ENCODE assay signal across 8 cellular contexts in genomic region chr17:42676424-42677011, GRCh38. TPM values are rescaled to one million over a fixed set of nuclear protein-coding genes. Genes with fewer than 3 reads are reported as not detected.
DNase-seq lines count a peak whose midpoint lies in the region; ATAC-seq and TF ChIP-seq lines count a peak whose summit lies in the region.

Gene PLEKHH3 (minus strand): TSS chr17:42676994. CDS start chr17:42676563, 431 bp downstream.

- H3K9ac ChIP-seq in SK-N-SH = peak within 1 kb of the TSS; percentile 83

- POLR2A ChIA-PET in HEK293T (lab: Yijun Ruan, JAX) (interaction anchor here (0.6 to 6.5 kb wide), 18 partner anchors 9 to 321 kb away, joined by 3 to 122 read pairs (median 4); partner anchors contain the start of genes BECN1, MLX, NAGLU and PSMC3IP), SK-N-SH (lab: Yijun Ruan, JAX) (interaction anchor here (0.8 to 6.0 kb wide), 9 partner anchors 9 to 140 kb away, joined by 3 to 63 read pairs (median 8); partner anchors contain the start of genes PSMC3IP, RETREG3, TUBG1 and TUBG2)

- H3K27ac ChIP-seq in SK-N-SH (ENCODE audit: low read depth in 2 of 2, low read length in 1 of 2) (peak within 1 kb of the TSS; percentile 87 to 99), esophagus (ENCODE audit: low read depth in 2 of 2, low read length in 1 of 2) (peak within 1 kb of the TSS; percentile 97)

- peak within 1 kb of the TSS; percentile 89 for H3K4me3 Mint-ChIP-seq in nephron progenitor cell

- TF ChIP-seq CTCF in BE2C (IDR thresholded peaks at IDR 0.05; ENCODE audit: low read depth, low read length) (no peak), SK-N-SH (IDR thresholded peaks at IDR 0.05) (0 out of 2 replicates have a peak, but pooled peaks have one; percentile 17), nephron progenitor cell (IDR thresholded peaks at IDR 0.05) (no peak)

- peaks cover 25% of the 10 kb centered on the region for H3F3A ChIP-seq in SK-N-SH (replicated peaks; ENCODE audit: insufficient read depth)

- H2AFZ ChIP-seq in SK-N-SH (ENCODE audit: low read depth) = peak within 1 kb of the TSS; percentile 66; the same call in 1 of the 2 replicates

- H3K27me3 Mint-ChIP-seq in nephron progenitor cell (ENCODE audit: low read depth, poor library complexity) = peaks cover 31% of the 10 kb centered on the region

- peak; percentile 5; the same call in 1 of the 2 replicates for TF ChIP-seq RAD21 in SK-N-SH (IDR thresholded peaks at IDR 0.05; ENCODE audit: low read length)

- peak within 1 kb of the TSS; percentile 92 for H3K27ac Mint-ChIP-seq in nephron progenitor cell

- H3K4me3 ChIP-seq in BE2C (ENCODE audit: low read depth, low read length) = peak within 1 kb of the TSS; percentile 97
- peak within 1 kb of the TSS; percentile 91 to 98 for H3K4me3 ChIP-seq in SK-N-SH (ENCODE audit: low read depth in 2 of 2, low read length in 1 of 2)
- peak within 1 kb of the TSS; percentile 94 to 96 for H3K4me3 ChIP-seq in esophagus (ENCODE audit: low read depth in 1 of 2, low read length in 2 of 2)

- no peaks in the 10 kb centered on the region for H3K9me3 Mint-ChIP-seq in nephron progenitor cell

- peaks cover 20% of the 10 kb centered on the region for H4K20me1 ChIP-seq in SK-N-SH (ENCODE audit: insufficient read depth)

- H3K79me2 ChIP-seq in SK-N-SH (ENCODE audit: insufficient read depth) = peaks cover 41% of the 10 kb centered on the region

- H3K4me2 ChIP-seq in SK-N-SH = peak within 1 kb of the TSS; percentile 99

- DNase-seq in BE2C (peak; percentile 54), HEK293T (ENCODE audit: extremely low spot score) (peak; percentile 39), SK-N-SH (no peak), nephron progenitor cell (no peak), HK-2 (ENCODE audit: unreplicated experiment) (no peak), NCI-H2107 treated with DMSO at 0.1 percent for 48 hours (lab: John Stamatoyannopoulos, UW; ENCODE audit: unreplicated experiment) (no peak)

- peaks cover 4% of the 10 kb centered on the region for H3K36me3 Mint-ChIP-seq in nephron progenitor cell (ENCODE audit: low read depth)

- CTCF ChIA-PET in HEK293T (lab: Yijun Ruan, JAX) = interaction anchor here (0.7 to 2.2 kb wide), 6 partner anchors 10 to 98 kb away, joined by 3 to 11 read pairs (median 4); partner anchors contain the start of genes PSMC3IP and TUBG2
- CTCF ChIA-PET in SK-N-SH (lab: Yijun Ruan, JAX) = interaction anchor here (0.9 to 8.9 kb wide), 10 partner anchors 13 to 251 kb away, joined by 3 to 221 read pairs (median 5); partner anchors contain the start of genes PSMC3IP, RETREG3, TUBG1 and TUBG2

- WGBS in SK-N-SH (ENCODE audit: low lambda C conversion rate) = under 1% methylated on average over 31 of the region's 51 CpGs
- WGBS in esophagus, 2 donors = 1% methylated on average over 33 to 51 of the region's 51 CpGs

- H3K4me1 Mint-ChIP-seq in nephron progenitor cell = peaks cover 56% of the 10 kb centered on the region

- H3K36me3 ChIP-seq in BE2C (peaks cover 27% of the 10 kb centered on the region), SK-N-SH (replicated peaks in 1 of 2; ENCODE audit: control insufficient read depth in 1 of 2, insufficient read depth in 2 of 2, low read length in 1 of 2) (peaks cover 17 to 20% of the 10 kb centered on the region in 2 experiments), esophagus (ENCODE audit: control insufficient read depth in 2 of 2, insufficient read depth in 2 of 2, low read length in 1 of 2) (peaks cover 0 to 9% of the 10 kb centered on the region in 2 donors)

- H3K9me3 ChIP-seq in BE2C (no peaks in the 10 kb centered on the region), SK-N-SH (no peaks in the 10 kb centered on the region), esophagus (ENCODE audit: control insufficient read depth in 2 of 2, insufficient read depth in 1 of 2, low read depth in 1 of 2, low read length in 1 of 2) (peaks cover 0 to 2% of the 10 kb centered on the region in 2 donors)

- peaks cover 9% of the 10 kb centered on the region for H3K4me1 ChIP-seq in BE2C
- H3K4me1 ChIP-seq in SK-N-SH (ENCODE audit: control insufficient read depth in 1 of 2, insufficient read depth in 2 of 2, low read depth in 1 of 2, low read length in 1 of 2) = peaks cover 15 to 49% of the 10 kb centered on the region in 2 experiments
- peaks cover 3 to 14% of the 10 kb centered on the region in 2 donors for H3K4me1 ChIP-seq in esophagus (ENCODE audit: control insufficient read depth in 2 of 2, insufficient read depth in 2 of 2, low read length in 1 of 2)

- ATAC-seq in HG02885 (IDR thresholded peaks at IDR 0.05; ENCODE audit: poor library complexity, unreplicated experiment) = no peak

- H3K9me2 ChIP-seq in SK-N-SH = no peaks in the 10 kb centered on the region

- H3K27me3 ChIP-seq in BE2C = no peaks in the 10 kb centered on the region
- H3K27me3 ChIP-seq in SK-N-SH (ENCODE audit: insufficient read depth) = no peaks in the 10 kb centered on the region
- H3K27me3 ChIP-seq in esophagus (ENCODE audit: control insufficient read depth in 1 of 2, insufficient read depth in 2 of 2, low read length in 2 of 2) = no peaks in the 10 kb centered on the region

- TF ChIP-seq EP300 in SK-N-SH (IDR thresholded peaks at IDR 0.05; ENCODE audit: borderline replicate concordance in 1 of 2, low read depth in 1 of 2, low read length in 1 of 2) = 0 out of 4 replicates have a peak, but pooled peaks of 1 of the 2 experiments have one; percentile 20

TF ChIP-seq in HEK293T, 16 proteins besides CTCF, POLR2A, EP300 and RAD21:
- no peak; the same call in 1 of the 2 replicates for TF ChIP-seq FOXM1 (IDR thresholded peaks at IDR 0.05; ENCODE audit: borderline replicate concordance)
- TF ChIP-seq L3MBTL2 (conservative IDR thresholded peaks at IDR 0.05) = peak; percentile 76

TF ChIP-seq in SK-N-SH, 30 proteins besides CTCF, POLR2A, EP300 and RAD21:
- peak; percentile 52; the same call in 1 of the 2 replicates for TF ChIP-seq POLR2AphosphoS5 (IDR thresholded peaks at IDR 0.05; ENCODE audit: low read depth, low read length)
- no peak for TF ChIP-seq NRF1 (IDR thresholded peaks at IDR 0.05; ENCODE audit: low read depth, low read length)
- TF ChIP-seq FOXJ3 (CRISPR knock-in tag; IDR thresholded peaks at IDR 0.05) = no peak
- peak; percentile 29; the same call in 1 of the 2 replicates for TF ChIP-seq TAF1 (IDR thresholded peaks at IDR 0.05; ENCODE audit: borderline replicate concordance, low read depth, low read length)
- TF ChIP-seq NFIC (IDR thresholded peaks at IDR 0.05; ENCODE audit: borderline replicate concordance) = 0 out of 2 replicates have a peak, but pooled peaks have one; percentile 8
- TF ChIP-seq TCF12 (IDR thresholded peaks at IDR 0.05) = peak; percentile 23; the same call in 1 of the 2 replicates
- TF ChIP-seq SMC3 (IDR thresholded peaks at IDR 0.05; ENCODE audit: low read depth, low read length) = 0 out of 2 replicates have a peak, but pooled peaks have one; percentile 2
- TF ChIP-seq ZBTB33 (IDR thresholded peaks at IDR 0.05; ENCODE audit: borderline replicate concordance, low read depth) = 0 out of 2 replicates have a peak, but pooled peaks have one; percentile 13

RNA-seq across cellular contexts. Expression of gene PLEKHH3, which starts in this region (rescaled TPM):
- polyA plus RNA-seq in BE2C (2012; ENCODE audit: insufficient read depth, insufficient read length, low read depth) = 150 TPM
- polyA plus RNA-seq in SK-N-SH (2012; rRNA removed) (9.8 and 12.8 TPM in 2 replicates), esophagus (10 to 100 TPM; 49.4 to 84.6 TPM)
- polyA plus RNA-seq in SK-N-SH (2012; cell fraction: cytosol; rRNA removed) = 5.9 and 8.6 TPM in 2 replicates
- polyA plus RNA-seq in SK-N-SH (2012; cell fraction: nucleus; rRNA removed) = 22.9 and 29.8 TPM in 2 replicates

Comparison
In these comparisons a context has a peak if more than half of its experiments do, and no peak if none do; other contexts are left out.
1. DNase-seq: peak in BE2C (single experiment) and HEK293T (single experiment); none in SK-N-SH (single experiment), nephron progenitor cell (single experiment), HK-2 (single experiment) and NCI-H2107 treated with DMSO at 0.1 percent for 48 hours (single experiment).
2. Peak in every context shown above with its lines, with median percentiles within 50 percentile points of each other: H3K4me3 ChIP-seq.